In the genomic region with DNA sequence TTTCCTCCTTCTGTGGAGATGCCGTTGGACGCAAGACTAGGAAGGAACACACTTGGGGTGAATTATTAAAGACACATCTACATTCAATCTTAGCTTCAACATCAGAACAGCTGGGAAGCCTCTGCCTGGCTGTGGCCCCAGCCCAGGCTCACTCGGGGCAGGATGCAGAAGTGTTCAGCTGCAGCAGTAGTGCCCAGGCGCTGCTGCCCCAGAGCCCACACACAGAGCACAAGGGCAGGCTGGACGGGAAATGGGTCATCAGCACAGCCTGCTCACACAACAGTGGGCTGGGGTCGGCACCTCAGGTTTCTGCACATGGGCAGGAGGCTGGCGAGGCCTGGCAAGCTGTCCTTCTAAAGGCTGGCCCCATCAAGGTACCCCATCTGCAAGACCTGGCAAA, we compare ENCODE assay signal across 17 cellular contexts.
"Had no signal": no experiment of that assay in that cellular context is flagged by ENCODE, and none has a peak within 500 bp of the region (broad histone marks: within the 10 kb centered on the region; RNA-seq: fewer than 3 reads in every experiment).

No MANE protein-coding gene starts in this region.

- H3K27me3 Mint-ChIP-seq: dendritic cell treated with granulocyte-macrophage colony-stimulating factor and Interleukin-4, amounts not matched to agents 40 ng/mL and 50 ng/mL, for 4 days had no signal

- ATAC-seq: activated CD4-positive, CD25-positive, alpha-beta regulatory T cell treated with anti-CD3 and anti-CD28 coated beads, Interleukin-2, amount 50 U/mL, for 24 hours; psoas muscle; right lobe of liver; upper lobe of right lung had no signal

- H3K4me3 Mint-ChIP-seq: activated naive CD4-positive, alpha-beta T cell treated with anti-CD3 and anti-CD28 coated beads for 36 hours; dendritic cell treated with granulocyte-macrophage colony-stimulating factor and Interleukin-4, amounts not matched to agents 40 ng/mL and 50 ng/mL, for 4 days had no signal

- H3K9me3 Mint-ChIP-seq: activated naive CD4-positive, alpha-beta T cell treated with anti-CD3 and anti-CD28 coated beads for 36 hours; activated T-helper 2 cell treated with anti-CD3 and anti-CD28 coated beads, Interferon-gamma antibody, Interleukin-2, Interleukin-4, amounts not matched to agents 10 μg/mL and 5 μg/mL and 100 μg/mL, durations not matched to agents 14 hours and 24 hours and 36 hours; dendritic cell treated with granulocyte-macrophage colony-stimulating factor and Interleukin-4, amounts not matched to agents 40 ng/mL and 50 ng/mL, for 4 days had no signal

- H3K36me3 ChIP-seq: breast epithelium had no signal

- H3K9me3 ChIP-seq: ascending aorta, breast epithelium, heart left ventricle, psoas muscle, right lobe of liver, stomach, testis, upper lobe of right lung had no signal

- H3K4me3 ChIP-seq: ascending aorta, breast epithelium, heart left ventricle, psoas muscle, right lobe of liver, stomach, testis, upper lobe of right lung had no signal

- H3K27me3 ChIP-seq: ascending aorta, breast epithelium, heart left ventricle, right lobe of liver, stomach, testis, upper lobe of right lung had no signal

- H3K27ac ChIP-seq: ascending aorta, breast epithelium, psoas muscle, right lobe of liver, stomach, testis, upper lobe of right lung had no signal

- H3K27ac Mint-ChIP-seq: activated naive CD4-positive, alpha-beta T cell treated with anti-CD3 and anti-CD28 coated beads for 36 hours; activated T-helper 2 cell treated with anti-CD3 and anti-CD28 coated beads, Interferon-gamma antibody, Interleukin-2, Interleukin-4, amounts not matched to agents 10 μg/mL and 5 μg/mL and 100 μg/mL, durations not matched to agents 14 hours and 24 hours and 36 hours had no signal

- DNase-seq: activated CD4-positive, alpha-beta T cell treated with anti-CD3 and anti-CD28 coated beads, Interleukin-2, amount 50 U/mL, for 1 hour; activated naive CD4-positive, alpha-beta T cell treated with anti-CD3 and anti-CD28 coated beads for 36 hours; activated T-cell treated with anti-CD3 and anti-CD28 coated beads, Interleukin-2, amount 50 U/mL, for 1 hour; effector memory CD4-positive, alpha-beta T cell; foreskin melanocyte; heart left ventricle; mesendoderm; psoas muscle; right lobe of liver; stomach; testis; upper lobe of right lung had no signal
